In genomic region chr15:100812802-100813201, GRCh38 we compare ENCODE assay signal across 23 cellular contexts.
"Had no signal": no experiment of that assay in that cellular context is flagged by ENCODE, and none has a peak within 500 bp of the region (broad histone marks: within the 10 kb centered on the region; RNA-seq: fewer than 3 reads in every experiment).

No MANE protein-coding gene starts in this region.

- H3K27ac Mint-ChIP-seq: activated CD8-positive, alpha-beta T cell treated with anti-CD3 and anti-CD28 coated beads for 36 hours; activated T-helper 17 cell treated with anti-CD3 and anti-CD28 coated beads, Interleukin-2, amount 50 U/mL, for 72 hours; progenitor cell of endocrine pancreas had no signal

- DNase-seq: activated CD4-positive, alpha-beta T cell treated with anti-CD3 and anti-CD28 coated beads for 1 hour; activated CD4-positive, alpha-beta T cell treated with anti-CD3 and anti-CD28 coated beads, Interleukin-2, amount 50 U/mL, for 1 hour; activated CD8-positive, alpha-beta T cell treated with anti-CD3 and anti-CD28 coated beads for 36 hours; activated gamma-delta T cell treated with Interleukin-2 at 50 U/mL for 16 hours; activated naive CD4-positive, alpha-beta T cell treated with anti-CD3 and anti-CD28 coated beads, Interleukin-2, amount 50 U/mL, for 16 hours; activated T-cell treated with anti-CD3 and anti-CD28 coated beads, Interleukin-2, amount 50 U/mL, for 4 hours; amniotic stem cell; brain microvascular endothelial cell; foreskin fibroblast; head of caudate nucleus; hippocampal formation; left cardiac atrium; left ventricle myocardium superior; mucosa of descending colon; ovary; right lobe of liver; stimulated activated CD4-positive, alpha-beta T cell treated with anti-CD3 and anti-CD28 coated beads, Interleukin-2, amount 100 ng/mL, for 48 hours; stimulated activated naive CD8-positive, alpha-beta T cell treated with anti-CD3 and anti-CD28 coated beads, Interleukin-15, Interleukin-2, amounts not matched to agents 100 U/mL and 50 U/mL, for 24 hours; T1000; testis; transverse colon had no signal

- H3K27me3 Mint-ChIP-seq: progenitor cell of endocrine pancreas had no signal

- H3K4me3 Mint-ChIP-seq: activated CD8-positive, alpha-beta T cell treated with anti-CD3 and anti-CD28 coated beads for 36 hours; activated T-cell treated with anti-CD3 and anti-CD28 coated beads, Interleukin-2, amount 50 U/mL, for 4 hours; activated T-helper 17 cell treated with anti-CD3 and anti-CD28 coated beads, Interleukin-2, amount 50 U/mL, for 72 hours had no signal

- H3K4me1 Mint-ChIP-seq: activated T-helper 17 cell treated with anti-CD3 and anti-CD28 coated beads, Interleukin-2, amount 50 U/mL, for 72 hours had no signal
